ENCODE assay signal across 16 cellular contexts in the genomic region with DNA sequence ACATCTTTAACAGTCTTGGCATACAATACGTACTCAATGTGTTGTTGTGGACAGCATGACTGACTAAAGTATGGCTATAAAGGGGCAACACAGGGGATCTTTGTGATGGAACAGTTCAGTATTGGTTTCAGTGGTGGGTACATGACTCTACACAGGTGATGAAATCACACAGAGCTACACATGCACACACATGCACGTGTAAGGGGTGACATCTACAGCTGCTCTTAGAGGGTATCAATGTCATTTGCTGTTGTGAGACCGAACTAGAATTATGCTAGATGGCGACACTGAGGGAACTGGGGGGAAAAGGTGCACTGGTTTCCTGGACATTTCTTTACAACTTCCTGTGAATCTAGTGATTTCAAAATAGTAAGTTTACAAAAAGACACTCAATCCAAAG. TPM values are rescaled to one million over a fixed set of nuclear protein-coding genes. Genes with fewer than 3 reads are reported as not detected.
DNase-seq lines count a peak whose midpoint lies in the region; ATAC-seq, FAIRE-seq and TF ChIP-seq lines count a peak whose summit lies in the region.
"Had no signal": no experiment of that assay in that cellular context is flagged by ENCODE, and none has a peak within 500 bp of the region (broad histone marks: within the 10 kb centered on the region; RNA-seq: fewer than 3 reads in every experiment).

No MANE protein-coding gene starts in this region.

- H3K36me3 ChIP-seq in adrenal gland (replicated peaks in 1 of 2) = no peaks in the 10 kb centered on the region

- 66 to 85% (median 81%) methylated on average over 4 of the region's 4 CpGs for WGBS in adrenal gland, 4 donors

- no peak for FAIRE-seq in RCC 7860 (lab: Jason Lieb, UNC)
- FAIRE-seq: HepG2 had no signal

- H3K4me3 ChIP-seq in adrenal gland = no peak overlapping the region

- H3K27ac ChIP-seq in adrenal gland = peak overlapping the region in 3 of 5 donors; percentile 13 to 49 (median 44)

- H3K27me3 Mint-ChIP-seq in stimulated activated naive CD8-positive, alpha-beta T cell treated with anti-CD3 and anti-CD28 coated beads, Interleukin-15, amount 100 ng/mL, for 72 hours = no peaks in the 10 kb centered on the region
- no peaks in the 10 kb centered on the region for H3K27me3 Mint-ChIP-seq in nephron (ENCODE audit: low read depth)
- H3K27me3 Mint-ChIP-seq: dendritic cell treated with granulocyte-macrophage colony-stimulating factor and Interleukin-4, amounts not matched to agents 40 ng/mL and 50 ng/mL, for 4 days had no signal

- ATAC-seq in stimulated activated naive CD8-positive, alpha-beta T cell treated with anti-CD3 and anti-CD28 coated beads, Interleukin-15, amount 100 ng/mL, for 72 hours = peak; percentile 77
- ATAC-seq in stimulated activated naive CD8-positive, alpha-beta T cell treated with anti-CD3 and anti-CD28 coated beads, Interleukin-15, Interleukin-2, amounts not matched to agents 100 U/mL and 50 U/mL, for 24 hours = no peak
- no peak for ATAC-seq in HG02588 (IDR thresholded peaks at IDR 0.05; ENCODE audit: unreplicated experiment)
- ATAC-seq: HepG2 had no signal

- H3K9me3 ChIP-seq in adrenal gland (replicated peaks in 1 of 3) = no peaks in the 10 kb centered on the region

- no peaks in the 10 kb centered on the region for H3K27me3 ChIP-seq in adrenal gland

- no peak for TF ChIP-seq POLR2A in adrenal gland (IDR thresholded peaks at IDR 0.05)

- H3K4me1 ChIP-seq in adrenal gland (replicated peaks in 1 of 2) = peaks cover 13 to 49% of the 10 kb centered on the region in 2 donors

- TF ChIP-seq CTCF in adrenal gland (IDR thresholded peaks at IDR 0.05) = no peak
- TF ChIP-seq CTCF in nephron (IDR thresholded peaks at IDR 0.05; ENCODE audit: unreplicated experiment in 3 of 3) = no peak

- intact Hi-C loops in adrenal gland (cut with DNase I) = no loop called here

- H3K4me3 Mint-ChIP-seq in stimulated activated naive CD8-positive, alpha-beta T cell treated with anti-CD3 and anti-CD28 coated beads, Interleukin-15, amount 100 ng/mL, for 72 hours = no peak overlapping the region
- no peak overlapping the region for H3K4me3 Mint-ChIP-seq in nephron
- H3K4me3 Mint-ChIP-seq: dendritic cell treated with granulocyte-macrophage colony-stimulating factor and Interleukin-4, amounts not matched to agents 40 ng/mL and 50 ng/mL, for 4 days had no signal

- no peaks in the 10 kb centered on the region for H3K36me3 Mint-ChIP-seq in nephron (ENCODE audit: low read depth)

- peaks cover 93% of the 10 kb centered on the region for H3K4me1 Mint-ChIP-seq in stimulated activated naive CD8-positive, alpha-beta T cell treated with anti-CD3 and anti-CD28 coated beads, Interleukin-15, amount 100 ng/mL, for 72 hours
- H3K4me1 Mint-ChIP-seq in nephron = peaks cover 30% of the 10 kb centered on the region

- H3K9me3 Mint-ChIP-seq in stimulated activated naive CD8-positive, alpha-beta T cell treated with anti-CD3 and anti-CD28 coated beads, Interleukin-15, amount 100 ng/mL, for 72 hours = peaks cover 0 to 6% of the 10 kb centered on the region in 2 donors
- peaks cover 7% of the 10 kb centered on the region for H3K9me3 Mint-ChIP-seq in nephron
- H3K9me3 Mint-ChIP-seq: dendritic cell treated with granulocyte-macrophage colony-stimulating factor and Interleukin-4, amounts not matched to agents 40 ng/mL and 50 ng/mL, for 4 days had no signal

- peak overlapping the region in 1 of 2 donors; percentile 64 for H3K27ac Mint-ChIP-seq in stimulated activated naive CD8-positive, alpha-beta T cell treated with anti-CD3 and anti-CD28 coated beads, Interleukin-15, amount 100 ng/mL, for 72 hours
- peak overlapping the region in 2 of 3 experiments; percentile 23 to 94 for H3K27ac Mint-ChIP-seq in nephron
- H3K27ac Mint-ChIP-seq: dendritic cell treated with granulocyte-macrophage colony-stimulating factor and Interleukin-4, amounts not matched to agents 40 ng/mL and 50 ng/mL, for 4 days had no signal

- DNase-seq in stimulated activated naive CD8-positive, alpha-beta T cell treated with anti-CD3 and anti-CD28 coated beads, Interleukin-15, amount 100 ng/mL, for 72 hours = peak in 1 of 2 donors; percentile 30
- DNase-seq in stimulated activated naive CD8-positive, alpha-beta T cell treated with anti-CD3 and anti-CD28 coated beads, Interleukin-15, Interleukin-2, amounts not matched to agents 100 U/mL and 50 U/mL, for 24 hours = no peak
- no peak for DNase-seq in adrenal gland
- DNase-seq in NCI-H1436 treated with DMSO at 0.1 percent for 48 hours (lab: John Stamatoyannopoulos, UW) = no peak
- DNase-seq in RCC 7860 (ENCODE audit: low spot score) = no peak
- no peak for DNase-seq in 8988T
- DNase-seq: activated CD4-positive, CD25-positive, alpha-beta regulatory T cell; activated T-cell treated with anti-CD3 and anti-CD28 coated beads, Interleukin-2, amount 50 U/mL, for 1 hour; anterior cingulate cortex; DMS153; NCI-H1092 treated with DMSO at 0.1 percent for 48 hours; NCI-H226 had no signal

RNA-seq across cellular contexts. Expression of a gene that starts 22.1 kb away (rescaled TPM):
- total RNA-seq in adrenal gland = 10 to 100 TPM in 1 of 8 donors, 1 to 10 TPM in 7; 4.0 to 11.8 (median 5.7) TPM
- 1 to 10 TPM; 2.6 to 8.2 (median 3.5) TPM for polyA plus RNA-seq in adrenal gland
- total RNA-seq: HepG2 had no signal
- polyA plus RNA-seq: HepG2 had no signal

RNA-seq across cellular contexts. Expression of a gene that starts 33.9 kb away (rescaled TPM):
- total RNA-seq in adrenal gland = 10 to 100 TPM; 20.2 to 48.6 (median 27.2) TPM
- polyA plus RNA-seq in adrenal gland = 100 to 1,000 TPM in 1 of 3 donors, 10 to 100 TPM in 2; 22.0 to 111 (median 37.4) TPM
